Comparison of ENCODE assay signal across 16 cellular contexts in genomic region chr4:24775750-24776149, GRCh38. TPM values are rescaled to one million over a fixed set of nuclear protein-coding genes. Genes with fewer than 3 reads are reported as not detected.
DNase-seq lines count a peak whose midpoint lies in the region; ATAC-seq and TF ChIP-seq lines count a peak whose summit lies in the region.
"Had no signal": no experiment of that assay in that cellular context is flagged by ENCODE, and none has a peak within 500 bp of the region (broad histone marks: within the 10 kb centered on the region; RNA-seq: fewer than 3 reads in every experiment).

No MANE protein-coding gene starts in this region.

- H3K27ac Mint-ChIP-seq in MCF 10A (ENCODE audit: low read depth, unreplicated experiment), result no peak overlapping the region
- H3K27ac Mint-ChIP-seq: CD8-positive, alpha-beta T cell had no signal

- H3K9ac ChIP-seq in mammary epithelial cell (ENCODE audit: insufficient read depth, low read length), result no peak overlapping the region
- no peak overlapping the region for H3K9ac ChIP-seq in SK-N-MC (ENCODE audit: insufficient read length)
- H3K9ac ChIP-seq in SK-N-SH, result no peak overlapping the region
- H3K9ac ChIP-seq: BLaER1 treated with 17β-estradiol and CSF1 and Interleukin-3, amounts not matched to agents 10 nM and 100 nM had no signal

- 91% methylated on average over 3 of the region's 3 CpGs for WGBS in mammary epithelial cell (ENCODE audit: low coverage, missing lambda C conversion rate)
- 68% methylated on average over 2 of the region's 3 CpGs for WGBS in SK-N-SH (ENCODE audit: low lambda C conversion rate)

- H3K27me3 Mint-ChIP-seq in MCF 10A (ENCODE audit: insufficient read depth, unreplicated experiment), result no peaks in the 10 kb centered on the region

- no peak for TF ChIP-seq POLR2A in vagina (IDR thresholded peaks at IDR 0.05)

- no peak overlapping the region for H3K4me3 Mint-ChIP-seq in MCF 10A (ENCODE audit: unreplicated experiment)
- H3K4me3 Mint-ChIP-seq: CD8-positive, alpha-beta T cell had no signal

- in situ Hi-C loops in mammary epithelial cell (cut with MboI; ENCODE audit: low sequenced_read_pairs in 2 of 2), result no loop called here

- H3K9me2 ChIP-seq in SK-N-SH, result no peaks in the 10 kb centered on the region

- H3K27ac ChIP-seq in mammary epithelial cell (ENCODE audit: insufficient read depth, low read depth, low read length) (no peak overlapping the region), SK-N-MC (peak overlapping the region; percentile 81), left lung (peak overlapping the region in 1 of 2 donors; percentile 81), SK-N-SH (ENCODE audit: low read depth in 2 of 2, low read length in 1 of 2) (no peak overlapping the region), vagina (no peak overlapping the region)
- H3K27ac ChIP-seq: 22Rv1; A549; BLaER1 treated with 17β-estradiol and CSF1 and Interleukin-3, amounts not matched to agents 10 nM and 100 nM had no signal

- H3K36me3 ChIP-seq in mammary epithelial cell (ENCODE audit: insufficient read depth, low read length) (no peaks in the 10 kb centered on the region), SK-N-MC (ENCODE audit: insufficient read depth, low read length) (no peaks in the 10 kb centered on the region), left lung (no peaks in the 10 kb centered on the region), SK-N-SH (replicated peaks in 1 of 2; ENCODE audit: control insufficient read depth in 1 of 2, insufficient read depth in 2 of 2, low read length in 1 of 2) (no peaks in the 10 kb centered on the region), vagina (no peaks in the 10 kb centered on the region)
- H3K36me3 ChIP-seq: BLaER1 treated with 17β-estradiol and CSF1 and Interleukin-3, amounts not matched to agents 10 nM and 100 nM had no signal

- CTCF ChIA-PET in MCF 10A (lab: Yijun Ruan, JAX), result interaction anchor here (0.7 kb wide), 1 partner anchor 1151 kb away, joined by 3 read pairs; no protein-coding TSS in a partner anchor
- CTCF ChIA-PET in mammary epithelial cell (lab: Charles Lee; ENCODE audit: low non-redundant PET), result no interaction called here
- CTCF ChIA-PET in SK-N-SH (lab: Yijun Ruan, JAX), result no interaction called here

- H3K36me3 Mint-ChIP-seq in MCF 10A (ENCODE audit: insufficient read depth, unreplicated experiment), result no peaks in the 10 kb centered on the region
- H3K36me3 Mint-ChIP-seq: CD8-positive, alpha-beta T cell had no signal

- H2AFZ ChIP-seq in mammary epithelial cell (ENCODE audit: low read depth, low read length) (no peak overlapping the region), SK-N-SH (ENCODE audit: low read depth) (no peak overlapping the region)

- H3K4me2 ChIP-seq in mammary epithelial cell (ENCODE audit: insufficient read depth, low read depth, low read length), result no peak overlapping the region
- no peak overlapping the region for H3K4me2 ChIP-seq in SK-N-SH
- H3K4me2 ChIP-seq: A549; BLaER1 treated with 17β-estradiol and CSF1 and Interleukin-3, amounts not matched to agents 10 nM and 100 nM had no signal

- H3K27me3 ChIP-seq in mammary epithelial cell (ENCODE audit: insufficient read depth, low read length) (no peaks in the 10 kb centered on the region), left lung (no peaks in the 10 kb centered on the region), SK-N-SH (ENCODE audit: insufficient read depth) (no peaks in the 10 kb centered on the region), vagina (no peaks in the 10 kb centered on the region)

- peaks cover 45% of the 10 kb centered on the region for H3K4me1 Mint-ChIP-seq in MCF 10A (ENCODE audit: insufficient read depth, unreplicated experiment)

- POLR2A ChIA-PET in MCF 10A (lab: Yijun Ruan, JAX), result no interaction called here
- POLR2A ChIA-PET in SK-N-SH (lab: Yijun Ruan, JAX), result no interaction called here

- no peaks in the 10 kb centered on the region for H3K9me3 Mint-ChIP-seq in MCF 10A (ENCODE audit: unreplicated experiment)
- H3K9me3 Mint-ChIP-seq: CD8-positive, alpha-beta T cell had no signal

- H4K20me1 ChIP-seq in mammary epithelial cell (ENCODE audit: insufficient read depth, low read length) (no peaks in the 10 kb centered on the region), SK-N-SH (ENCODE audit: insufficient read depth) (no peaks in the 10 kb centered on the region)
- H4K20me1 ChIP-seq: BLaER1 treated with 17β-estradiol and CSF1 and Interleukin-3, amounts not matched to agents 10 nM and 100 nM had no signal

- dilution Hi-C loops in mammary epithelial cell (cut with HindIII; ENCODE audit: low sequenced_read_pairs), result no loop called here

- H3K4me1 ChIP-seq in mammary epithelial cell (ENCODE audit: insufficient read depth, low read length), result peaks cover 19% of the 10 kb centered on the region
- no peaks in the 10 kb centered on the region for H3K4me1 ChIP-seq in left lung
- H3K4me1 ChIP-seq in SK-N-SH (ENCODE audit: control insufficient read depth in 1 of 2, insufficient read depth in 2 of 2, low read depth in 1 of 2, low read length in 1 of 2), result peaks cover 3 to 29% of the 10 kb centered on the region in 2 experiments
- peaks cover 36% of the 10 kb centered on the region for H3K4me1 ChIP-seq in vagina

- H3K4me3 ChIP-seq in mammary epithelial cell (replicated peaks in 1 of 3; ENCODE audit: insufficient read depth in 1 of 3, low read depth in 2 of 3, low read length in 3 of 3) (no peak overlapping the region), SK-N-MC (no peak overlapping the region), left lung (no peak overlapping the region), SK-N-SH (ENCODE audit: low read depth in 2 of 2, low read length in 1 of 2) (no peak overlapping the region), vagina (no peak overlapping the region)
- H3K4me3 ChIP-seq: A549; BLaER1 treated with 17β-estradiol and CSF1 and Interleukin-3, amounts not matched to agents 10 nM and 100 nM; K562 had no signal

- peak; percentile 32 for DNase-seq in MCF 10A (ENCODE audit: unreplicated experiment)
- no peak for DNase-seq in mammary epithelial cell
- no peak for DNase-seq in SK-N-MC (ENCODE audit: low read depth, low spot score)
- DNase-seq in left lung, result no peak
- no peak for DNase-seq in SK-N-SH
- DNase-seq in NCI-H526 (lab: John Stamatoyannopoulos, UW), result no peak
- DNase-seq in vagina (ENCODE audit: extremely low spot score in 2 of 2), result no peak
- DNase-seq: CD8-positive, alpha-beta T cell; DMS 273 treated with DMSO at 0.1 percent for 48 hours; GDM1; GOT3; H7 had no signal

- H3F3A ChIP-seq in SK-N-SH (replicated peaks; ENCODE audit: insufficient read depth), result peaks cover 35% of the 10 kb centered on the region

- peak; percentile 36 for ATAC-seq in left lung
- ATAC-seq: A549; CD8-positive, alpha-beta T cell; K562 had no signal

- H3K79me2 ChIP-seq in mammary epithelial cell (ENCODE audit: insufficient read depth, low read length), result no peaks in the 10 kb centered on the region
- no peaks in the 10 kb centered on the region for H3K79me2 ChIP-seq in SK-N-SH (ENCODE audit: insufficient read depth)

- no peak for TF ChIP-seq EP300 in SK-N-SH (IDR thresholded peaks at IDR 0.05; ENCODE audit: borderline replicate concordance in 1 of 2, low read depth in 1 of 2, low read length in 1 of 2)

- no peak for TF ChIP-seq RAD21 in SK-N-SH (IDR thresholded peaks at IDR 0.05; ENCODE audit: low read length)

- TF ChIP-seq CTCF in MCF 10A (IDR thresholded peaks at IDR 0.05; ENCODE audit: unreplicated experiment) (no peak), mammary epithelial cell (conservative IDR thresholded peaks at IDR 0.05 in 1 of 2, IDR thresholded peaks at IDR 0.05 in 1 of 2; ENCODE audit: extremely low read depth in 1 of 2, insufficient read depth in 1 of 2, low read depth in 1 of 2, low read length in 2 of 2) (no peak), left lung (IDR thresholded peaks at IDR 0.05) (no peak), SK-N-SH (IDR thresholded peaks at IDR 0.05) (no peak), vagina (IDR thresholded peaks at IDR 0.05) (no peak)

- H3K9me3 ChIP-seq in mammary epithelial cell (replicated peaks; ENCODE audit: insufficient read depth, low read length), result no peaks in the 10 kb centered on the region
- no peaks in the 10 kb centered on the region for H3K9me3 ChIP-seq in SK-N-MC (ENCODE audit: low read depth, low read length)
- no peaks in the 10 kb centered on the region for H3K9me3 ChIP-seq in left lung
- no peaks in the 10 kb centered on the region for H3K9me3 ChIP-seq in SK-N-SH
- no peaks in the 10 kb centered on the region for H3K9me3 ChIP-seq in vagina
- H3K9me3 ChIP-seq: A549; BLaER1 treated with 17β-estradiol and CSF1 and Interleukin-3, amounts not matched to agents 10 nM and 100 nM had no signal

- BruUV-seq in MCF 10A (replicated peaks; lab: Mats Ljungman, UMichigan), result no TSS peak
- no TSS peak for BruUV-seq in mammary epithelial cell (replicated peaks; lab: Mats Ljungman, UMichigan)

- intact Hi-C loops in MCF 10A (cut with micrococcal nuclease), result loop anchor here (2.0 kb wide), 1 partner anchor 23 kb away; no protein-coding TSS in a partner anchor
- intact Hi-C loops in mammary epithelial cell (cut with micrococcal nuclease), result no loop called here
- intact Hi-C loops in left lung (cut with DNase I), result no loop called here
- intact Hi-C loops in vagina (cut with DNase I), result no loop called here

TF ChIP-seq in SK-N-SH, 30 proteins besides CTCF, POLR2A, EP300 and RAD21 (continues in another document):
- no peak for TF ChIP-seq ELF1 (IDR thresholded peaks at IDR 0.05)
- TF ChIP-seq FOXJ3 (CRISPR knock-in tag; IDR thresholded peaks at IDR 0.05), result no peak
- TF ChIP-seq EZH2phosphoT487 (IDR thresholded peaks at IDR 0.05; ENCODE audit: borderline replicate concordance, low read depth), result no peak
- TF ChIP-seq MXI1 (IDR thresholded peaks at IDR 0.05; ENCODE audit: low read depth, low read length), result no peak
- no peak for TF ChIP-seq USF2 (IDR thresholded peaks at IDR 0.05; ENCODE audit: borderline replicate concordance, low read depth, low read length)
- TF ChIP-seq JUND (IDR thresholded peaks at IDR 0.05), result no peak
- no peak for TF ChIP-seq TCF12 (IDR thresholded peaks at IDR 0.05)

RNA-seq across cellular contexts. Expression of gene SOD3, which starts 19.6 kb away (rescaled TPM):
- total RNA-seq in MCF 10A (2022), result not detected in 2 replicates
- total RNA-seq in mammary epithelial cell, result under 1 TPM in 1 of 2 donors, not detected in 1; 0.17 TPM
- not detected for polyA plus RNA-seq in mammary epithelial cell
- polyA minus RNA-seq in mammary epithelial cell, result not detected
- total RNA-seq in left lung, result 100 to 1,000 TPM in 1 of 2 donors, 10 to 100 TPM in 1; 80.0 to 236 TPM
- 12.0 and 21.6 TPM in 2 replicates for polyA plus RNA-seq in SK-N-SH (2012; rRNA removed)
- polyA plus RNA-seq in SK-N-SH (2012; cell fraction: cytosol; rRNA removed), result 12.9 and 23.2 TPM in 2 replicates
- 25.5 and 31.9 TPM in 2 replicates for polyA plus RNA-seq in SK-N-SH (2012; cell fraction: nucleus; rRNA removed)
- total RNA-seq in vagina, result 280 TPM
- total RNA-seq: CD8-positive, alpha-beta T cell had no signal
- polyA plus RNA-seq: A549 had no signal

Comparison
In these comparisons a context has a peak if more than half of its experiments do, and no peak if none do; other contexts are left out.
1. RNA of gene SOD3, which starts 19.6 kb away (total RNA-seq): 280 TPM in vagina (single experiment) and 80.0 to 236 TPM in left lung; 0.17 TPM in mammary epithelial cell and not detected in MCF 10A; every median in the first group is over 10 times any median in the second.